ENCODE assay signal across 1 cellular context in the genomic region with DNA sequence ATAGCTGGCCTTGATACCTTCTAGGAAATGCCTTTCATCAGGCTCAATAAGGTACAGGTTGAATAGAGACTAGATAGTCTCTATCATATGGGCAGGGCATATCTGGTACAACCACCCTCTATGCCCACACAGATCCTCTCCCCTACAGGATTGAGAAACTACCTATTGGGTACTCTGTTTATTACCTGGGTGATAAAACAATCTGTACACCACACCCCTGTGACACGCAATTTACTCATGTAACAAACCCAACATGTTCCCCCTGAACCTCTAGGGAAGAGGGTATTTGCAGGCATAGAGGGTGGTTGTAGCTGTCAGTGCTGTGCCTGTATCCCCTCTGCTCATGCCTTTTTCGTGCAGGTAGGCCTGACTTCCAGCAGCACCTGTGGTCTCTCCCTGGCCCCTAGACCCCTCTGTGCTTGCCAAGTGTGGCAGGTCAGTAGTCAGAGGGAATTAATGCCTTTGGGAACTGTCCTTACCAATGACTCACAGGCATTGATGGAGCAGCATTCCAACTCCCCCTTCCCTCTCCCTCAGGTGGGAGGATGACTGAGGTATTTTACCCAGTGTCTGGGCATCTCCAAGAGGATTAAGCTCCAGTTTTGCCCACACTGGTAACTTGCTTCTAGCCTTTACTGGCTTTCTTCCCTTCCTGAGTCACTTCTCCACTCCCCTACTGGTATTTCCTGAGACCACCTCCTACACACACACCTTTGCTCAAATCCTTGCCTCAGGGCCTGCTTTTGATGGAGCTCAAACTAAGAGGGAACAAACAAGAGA.
TF ChIP-seq lines count a peak whose summit lies in the region.

No MANE protein-coding gene starts in this region.

TF ChIP-seq in IMR-90, 13 proteins besides CTCF, POLR2A, EP300 and RAD21:
- no peak for TF ChIP-seq CEBPB (IDR thresholded peaks at IDR 0.05; ENCODE audit: low read depth, low read length)
- no peak for TF ChIP-seq MAZ (IDR thresholded peaks at IDR 0.05; ENCODE audit: borderline replicate concordance, low read depth, low read length)
- no peak for TF ChIP-seq MXI1 (IDR thresholded peaks at IDR 0.05; ENCODE audit: borderline replicate concordance, low read depth, low read length)
- no peak for TF ChIP-seq CHD1 (IDR thresholded peaks at IDR 0.05; ENCODE audit: low read depth, low read length)
- no peak for TF ChIP-seq SMC3 (IDR thresholded peaks at IDR 0.05; ENCODE audit: low read depth, low read length)
- TF ChIP-seq, protein P1, sequence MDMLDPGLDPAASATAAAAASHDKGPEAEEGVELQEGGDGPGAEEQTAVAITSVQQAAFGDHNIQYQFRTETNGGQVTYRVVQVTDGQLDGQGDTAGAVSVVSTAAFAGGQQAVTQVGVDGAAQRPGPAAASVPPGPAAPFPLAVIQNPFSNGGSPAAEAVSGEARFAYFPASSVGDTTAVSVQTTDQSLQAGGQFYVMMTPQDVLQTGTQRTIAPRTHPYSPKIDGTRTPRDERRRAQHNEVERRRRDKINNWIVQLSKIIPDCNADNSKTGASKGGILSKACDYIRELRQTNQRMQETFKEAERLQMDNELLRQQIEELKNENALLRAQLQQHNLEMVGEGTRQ (IDR thresholded peaks at IDR 0.05; ENCODE audit: low read depth, low read length) = no peak
- TF ChIP-seq RCOR1 (IDR thresholded peaks at IDR 0.05; ENCODE audit: insufficient replicate concordance, low read length) = no peak
- TF ChIP-seq NFE2L2 (IDR thresholded peaks at IDR 0.05; ENCODE audit: low read depth, low read length) = no peak
- TF ChIP-seq MAFK (IDR thresholded peaks at IDR 0.05; ENCODE audit: low read depth, low read length) = no peak
- no peak for TF ChIP-seq BHLHE40 (IDR thresholded peaks at IDR 0.05; ENCODE audit: low read depth, low read length)
- TF ChIP-seq FOS (IDR thresholded peaks at IDR 0.05; ENCODE audit: low read depth, low read length) = no peak
- TF ChIP-seq, protein P2, sequence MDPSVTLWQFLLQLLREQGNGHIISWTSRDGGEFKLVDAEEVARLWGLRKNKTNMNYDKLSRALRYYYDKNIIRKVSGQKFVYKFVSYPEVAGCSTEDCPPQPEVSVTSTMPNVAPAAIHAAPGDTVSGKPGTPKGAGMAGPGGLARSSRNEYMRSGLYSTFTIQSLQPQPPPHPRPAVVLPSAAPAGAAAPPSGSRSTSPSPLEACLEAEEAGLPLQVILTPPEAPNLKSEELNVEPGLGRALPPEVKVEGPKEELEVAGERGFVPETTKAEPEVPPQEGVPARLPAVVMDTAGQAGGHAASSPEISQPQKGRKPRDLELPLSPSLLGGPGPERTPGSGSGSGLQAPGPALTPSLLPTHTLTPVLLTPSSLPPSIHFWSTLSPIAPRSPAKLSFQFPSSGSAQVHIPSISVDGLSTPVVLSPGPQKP (IDR thresholded peaks at IDR 0.05; ENCODE audit: borderline replicate concordance, low read depth, low read length) = no peak
- TF ChIP-seq RFX5 (IDR thresholded peaks at IDR 0.05; ENCODE audit: low read depth, low read length) = no peak
